ENCODE assay signal across 11 cellular contexts in genomic region chr5:95773325-95774059, GRCh38. TPM values are rescaled to one million over a fixed set of nuclear protein-coding genes. Genes with fewer than 3 reads are reported as not detected.
DNase-seq lines count a peak whose midpoint lies in the region; ATAC-seq and TF ChIP-seq lines count a peak whose summit lies in the region.
"Had no signal": no experiment of that assay in that cellular context is flagged by ENCODE, and none has a peak within 500 bp of the region (broad histone marks: within the 10 kb centered on the region; RNA-seq: fewer than 3 reads in every experiment).

No MANE protein-coding gene starts in this region.

- no peaks in the 10 kb centered on the region for H3K9me2 ChIP-seq in Loucy (replicated peaks; ENCODE audit: low read depth, low read length)

- peak; percentile 25 for ATAC-seq in left lung
- ATAC-seq in HG02678 (IDR thresholded peaks at IDR 0.05; ENCODE audit: unreplicated experiment): no peak
- no peak for ATAC-seq in GM19351 (IDR thresholded peaks at IDR 0.05; ENCODE audit: unreplicated experiment)
- ATAC-seq: esophagus mucosa had no signal

- H3K4me3 ChIP-seq in BLaER1 treated with 17β-estradiol and CSF1 and Interleukin-3, amounts not matched to agents 10 nM and 100 nM: no peak overlapping the region
- H3K4me3 ChIP-seq in Loucy (ENCODE audit: low read length, poor library complexity, severe bottlenecking): no peak overlapping the region
- no peak overlapping the region for H3K4me3 ChIP-seq in astrocyte of the spinal cord (ENCODE audit: low read depth, low read length)
- no peak overlapping the region for H3K4me3 ChIP-seq in left lung
- H3K4me3 ChIP-seq in tibial artery: no peak overlapping the region

- H4K20me1 ChIP-seq in BLaER1 treated with 17β-estradiol and CSF1 and Interleukin-3, amounts not matched to agents 10 nM and 100 nM: no peaks in the 10 kb centered on the region
- no peaks in the 10 kb centered on the region for H4K20me1 ChIP-seq in Loucy (ENCODE audit: insufficient read depth, low read length, poor library complexity, severe bottlenecking)

- in situ Hi-C loops in astrocyte of the spinal cord (cut with HindIII; ENCODE audit: low sequenced_read_pairs): no loop called here

- peak overlapping the region in 8 of 11 experiments; percentile 6 to 77 (median 54); a peak in 14 of 22 replicates for H3K4me2 ChIP-seq in BLaER1 treated with 17β-estradiol and CSF1 and Interleukin-3, amounts not matched to agents 10 nM and 100 nM
- H3K4me2 ChIP-seq in Loucy (ENCODE audit: low read depth, low read length, poor library complexity, severe bottlenecking): peak overlapping the region; percentile 43

- TF ChIP-seq CTCF in Loucy (conservative IDR thresholded peaks at IDR 0.05; ENCODE audit: low read length) (no peak), astrocyte of the spinal cord (IDR thresholded peaks at IDR 0.05; ENCODE audit: low read depth, low read length) (no peak), left lung (IDR thresholded peaks at IDR 0.05) (no peak), tibial artery (IDR thresholded peaks at IDR 0.05) (no peak)

- H3F3A ChIP-seq in Loucy (ENCODE audit: low read depth): no peaks in the 10 kb centered on the region; the same call in 1 of the 2 replicates

- no peaks in the 10 kb centered on the region for H3K9me3 ChIP-seq in BLaER1 treated with 17β-estradiol and CSF1 and Interleukin-3, amounts not matched to agents 10 nM and 100 nM (replicated peaks in 1 of 11)
- H3K9me3 ChIP-seq in Loucy (ENCODE audit: insufficient read depth, low read depth, low read length): no peaks in the 10 kb centered on the region
- H3K9me3 ChIP-seq in left lung: no peaks in the 10 kb centered on the region
- no peaks in the 10 kb centered on the region for H3K9me3 ChIP-seq in tibial artery

- H3K27me3 ChIP-seq in BLaER1 treated with 17β-estradiol and CSF1 and Interleukin-3, amounts not matched to agents 10 nM and 100 nM: no peaks in the 10 kb centered on the region
- H3K27me3 ChIP-seq in Loucy (ENCODE audit: insufficient read depth, low read length, poor library complexity, severe bottlenecking) (no peaks in the 10 kb centered on the region), left lung (no peaks in the 10 kb centered on the region), tibial artery (no peaks in the 10 kb centered on the region)

- H3K36me3 ChIP-seq in BLaER1 treated with 17β-estradiol and CSF1 and Interleukin-3, amounts not matched to agents 10 nM and 100 nM: peaks cover 24 to 56% (median 35%) of the 10 kb centered on the region in 11 experiments
- H3K36me3 ChIP-seq in Loucy (ENCODE audit: insufficient read depth, low read length): peaks cover 12% of the 10 kb centered on the region; the same call in 1 of the 2 replicates
- peaks cover 0 to 12% of the 10 kb centered on the region in 2 donors for H3K36me3 ChIP-seq in left lung
- peaks cover 5 to 13% (median 6%) of the 10 kb centered on the region in 3 donors for H3K36me3 ChIP-seq in tibial artery

- H2AFZ ChIP-seq in Loucy (ENCODE audit: low read length): no peak overlapping the region

- H3K27ac ChIP-seq in BLaER1 treated with 17β-estradiol and CSF1 and Interleukin-3, amounts not matched to agents 10 nM and 100 nM: peak overlapping the region in 6 of 11 experiments; percentile 6 to 48 (median 38); a peak in 9 of 22 replicates
- H3K27ac ChIP-seq in left lung (no peak overlapping the region), tibial artery (no peak overlapping the region)

- no peaks in the 10 kb centered on the region for H3K79me2 ChIP-seq in Loucy (ENCODE audit: insufficient read depth, low read length)

- DNase-seq in astrocyte of the spinal cord (ENCODE audit: low read depth, low spot score) (peak; percentile 95), left lung (no peak), tibial artery (no peak), C1 segment of cervical spinal cord (lab: John Stamatoyannopoulos, UW) (no peak)
- DNase-seq: DND-41, NCI-H1105 treated with DMSO at 0.1 percent for 48 hours had no signal

- no peak overlapping the region; a peak in 2 of 22 replicates for H3K9ac ChIP-seq in BLaER1 treated with 17β-estradiol and CSF1 and Interleukin-3, amounts not matched to agents 10 nM and 100 nM
- peak overlapping the region; percentile 16 for H3K9ac ChIP-seq in Loucy (ENCODE audit: low read depth, low read length, poor library complexity, severe bottlenecking)

- peaks cover 0 to 31% (median 14%) of the 10 kb centered on the region in 10 experiments; a peak in 16 of 20 replicates for H3K4me1 ChIP-seq in BLaER1 treated with 17β-estradiol and CSF1 and Interleukin-3, amounts not matched to agents 10 nM and 100 nM
- peaks cover 15% of the 10 kb centered on the region for H3K4me1 ChIP-seq in Loucy (ENCODE audit: insufficient read depth, low read length, poor library complexity, severe bottlenecking)
- peaks cover 5 to 12% of the 10 kb centered on the region in 2 donors for H3K4me1 ChIP-seq in left lung
- H3K4me1 ChIP-seq in tibial artery: peaks cover 0 to 3% (median 0%) of the 10 kb centered on the region in 4 donors

- intact Hi-C loops in left lung (cut with DNase I) (no loop called here), tibial artery (cut with DNase I; ENCODE audit: low total_unique reads) (no loop called here)

RNA-seq across cellular contexts. Expression of gene RHOBTB3, which starts 42.4 kb away (rescaled TPM):
- total RNA-seq in left lung: 10 to 100 TPM; 26.5 to 93.0 TPM

RNA-seq across cellular contexts. Expression of gene GLRX, which starts 49.0 kb away (rescaled TPM):
- 10 to 100 TPM; 60.3 to 98.1 TPM for total RNA-seq in left lung

Comparison
In these comparisons a context has a peak if more than half of its experiments do, and no peak if none do; other contexts are left out.
1. H3K27ac ChIP-seq: peak in BLaER1 treated with 17β-estradiol and CSF1 and Interleukin-3, amounts not matched to agents 10 nM and 100 nM (6 of 11); none in left lung (0 of 2) and tibial artery (0 of 2).